Comparison of ENCODE assay signal across 1 cellular context in genomic region chr2:148874868-148875341, GRCh38.
TF ChIP-seq lines count a peak whose summit lies in the region.

KIF5C (plus strand) TSS chr2:148875227; CDS start chr2:148875618, 391 bp downstream.

TF ChIP-seq in HEK293, 187 proteins besides CTCF, POLR2A, EP300 and RAD21 (continued from another document and continues in another):
- TF ChIP-seq, protein P1, sequence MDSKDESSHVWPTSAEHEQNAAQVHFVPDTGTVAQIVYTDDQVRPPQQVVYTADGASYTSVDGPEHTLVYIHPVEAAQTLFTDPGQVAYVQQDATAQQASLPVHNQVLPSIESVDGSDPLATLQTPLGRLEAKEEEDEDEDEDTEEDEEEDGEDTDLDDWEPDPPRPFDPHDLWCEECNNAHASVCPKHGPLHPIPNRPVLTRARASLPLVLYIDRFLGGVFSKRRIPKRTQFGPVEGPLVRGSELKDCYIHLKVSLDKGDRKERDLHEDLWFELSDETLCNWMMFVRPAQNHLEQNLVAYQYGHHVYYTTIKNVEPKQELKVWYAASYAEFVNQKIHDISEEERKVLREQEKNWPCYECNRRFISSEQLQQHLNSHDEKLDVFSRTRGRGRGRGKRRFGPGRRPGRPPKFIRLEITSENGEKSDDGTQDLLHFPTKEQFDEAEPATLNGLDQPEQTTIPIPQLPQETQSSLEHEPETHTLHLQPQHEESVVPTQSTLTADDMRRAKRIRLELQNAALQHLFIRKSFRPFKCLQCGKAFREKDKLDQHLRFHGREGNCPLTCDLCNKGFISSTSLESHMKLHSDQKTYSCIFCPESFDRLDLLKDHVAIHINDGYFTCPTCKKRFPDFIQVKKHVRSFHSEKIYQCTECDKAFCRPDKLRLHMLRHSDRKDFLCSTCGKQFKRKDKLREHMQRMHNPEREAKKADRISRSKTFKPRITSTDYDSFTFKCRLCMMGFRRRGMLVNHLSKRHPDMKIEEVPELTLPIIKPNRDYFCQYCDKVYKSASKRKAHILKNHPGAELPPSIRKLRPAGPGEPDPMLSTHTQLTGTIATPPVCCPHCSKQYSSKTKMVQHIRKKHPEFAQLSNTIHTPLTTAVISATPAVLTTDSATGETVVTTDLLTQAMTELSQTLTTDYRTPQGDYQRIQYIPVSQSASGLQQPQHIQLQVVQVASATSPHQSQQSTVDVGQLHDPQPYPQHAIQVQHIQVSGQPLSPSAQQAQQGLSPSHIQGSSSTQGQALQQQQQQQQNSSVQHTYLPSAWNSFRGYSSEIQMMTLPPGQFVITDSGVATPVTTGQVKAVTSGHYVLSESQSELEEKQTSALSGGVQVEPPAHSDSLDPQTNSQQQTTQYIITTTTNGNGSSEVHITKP (tag by site-specific recombination; IDR thresholded peaks at IDR 0.05): no peak
- TF ChIP-seq ZBTB49 (tag by site-specific recombination; IDR thresholded peaks at IDR 0.05; ENCODE audit: low read depth): no peak
- no peak for TF ChIP-seq ZNF639 (tag by site-specific recombination; IDR thresholded peaks at IDR 0.05)
- peak; percentile 69 for TF ChIP-seq KLF8 (tag by site-specific recombination; IDR thresholded peaks at IDR 0.05)
- no peak for TF ChIP-seq ZNF623 (tag by site-specific recombination; IDR thresholded peaks at IDR 0.05)
- TF ChIP-seq MYNN (tag by site-specific recombination; IDR thresholded peaks at IDR 0.05; ENCODE audit: borderline replicate concordance): no peak
- TF ChIP-seq ZNF514 (tag by site-specific recombination; IDR thresholded peaks at IDR 0.05): no peak
- TF ChIP-seq GLI2 (tag by site-specific recombination; IDR thresholded peaks at IDR 0.05; ENCODE audit: borderline replicate concordance, low read depth): no peak
- TF ChIP-seq ZNF133 (tag by site-specific recombination; IDR thresholded peaks at IDR 0.05): no peak
- peak; percentile 54; the same call in 1 of the 2 replicates for TF ChIP-seq KLF9 (tag by site-specific recombination; IDR thresholded peaks at IDR 0.05; ENCODE audit: low read depth)
- TF ChIP-seq ZNF518A (tag by site-specific recombination; conservative IDR thresholded peaks at IDR 0.05; ENCODE audit: low read depth): peak; percentile 100
- TF ChIP-seq ZNF10 (tag by site-specific recombination; IDR thresholded peaks at IDR 0.05): no peak
- TF ChIP-seq GLIS1 (tag by site-specific recombination; IDR thresholded peaks at IDR 0.05): peak; percentile 13; the same call in 1 of the 2 replicates
- no peak for TF ChIP-seq SALL2 (tag by site-specific recombination; IDR thresholded peaks at IDR 0.05; ENCODE audit: borderline replicate concordance)
- no peak for TF ChIP-seq WT1 (tag by site-specific recombination; IDR thresholded peaks at IDR 0.05)
- TF ChIP-seq KLF16 (tag by site-specific recombination; IDR thresholded peaks at IDR 0.05): no peak
- no peak for TF ChIP-seq PRDM2 (tag by site-specific recombination; IDR thresholded peaks at IDR 0.05; ENCODE audit: borderline replicate concordance)
- no peak for TF ChIP-seq ZNF558 (tag by site-specific recombination; IDR thresholded peaks at IDR 0.05)
- no peak for TF ChIP-seq TCF7L2 (IDR thresholded peaks at IDR 0.05; ENCODE audit: borderline replicate concordance, low read depth, low read length)
- TF ChIP-seq ZNF266 (tag by site-specific recombination; IDR thresholded peaks at IDR 0.05; ENCODE audit: low read depth): no peak
- peak; percentile 61 for TF ChIP-seq ZNF629 (tag by site-specific recombination; IDR thresholded peaks at IDR 0.05)
- no peak for TF ChIP-seq KLF10 (tag by site-specific recombination; IDR thresholded peaks at IDR 0.05)
- peak; percentile 71 for TF ChIP-seq SP2 (tag by site-specific recombination; IDR thresholded peaks at IDR 0.05)
- no peak for TF ChIP-seq ZNF114 (tag by site-specific recombination; IDR thresholded peaks at IDR 0.05)
- TF ChIP-seq ZBTB17 (tag by site-specific recombination; IDR thresholded peaks at IDR 0.05): 0 out of 2 replicates have a peak, but pooled peaks have one; percentile 22
- TF ChIP-seq ZNF433 (tag by site-specific recombination; IDR thresholded peaks at IDR 0.05; ENCODE audit: low read depth): no peak
- TF ChIP-seq ZNF449 (tag by site-specific recombination; IDR thresholded peaks at IDR 0.05): no peak
- no peak for TF ChIP-seq ZNF510 (tag by site-specific recombination; IDR thresholded peaks at IDR 0.05; ENCODE audit: insufficient replicate concordance)
- TF ChIP-seq, protein P2, sequence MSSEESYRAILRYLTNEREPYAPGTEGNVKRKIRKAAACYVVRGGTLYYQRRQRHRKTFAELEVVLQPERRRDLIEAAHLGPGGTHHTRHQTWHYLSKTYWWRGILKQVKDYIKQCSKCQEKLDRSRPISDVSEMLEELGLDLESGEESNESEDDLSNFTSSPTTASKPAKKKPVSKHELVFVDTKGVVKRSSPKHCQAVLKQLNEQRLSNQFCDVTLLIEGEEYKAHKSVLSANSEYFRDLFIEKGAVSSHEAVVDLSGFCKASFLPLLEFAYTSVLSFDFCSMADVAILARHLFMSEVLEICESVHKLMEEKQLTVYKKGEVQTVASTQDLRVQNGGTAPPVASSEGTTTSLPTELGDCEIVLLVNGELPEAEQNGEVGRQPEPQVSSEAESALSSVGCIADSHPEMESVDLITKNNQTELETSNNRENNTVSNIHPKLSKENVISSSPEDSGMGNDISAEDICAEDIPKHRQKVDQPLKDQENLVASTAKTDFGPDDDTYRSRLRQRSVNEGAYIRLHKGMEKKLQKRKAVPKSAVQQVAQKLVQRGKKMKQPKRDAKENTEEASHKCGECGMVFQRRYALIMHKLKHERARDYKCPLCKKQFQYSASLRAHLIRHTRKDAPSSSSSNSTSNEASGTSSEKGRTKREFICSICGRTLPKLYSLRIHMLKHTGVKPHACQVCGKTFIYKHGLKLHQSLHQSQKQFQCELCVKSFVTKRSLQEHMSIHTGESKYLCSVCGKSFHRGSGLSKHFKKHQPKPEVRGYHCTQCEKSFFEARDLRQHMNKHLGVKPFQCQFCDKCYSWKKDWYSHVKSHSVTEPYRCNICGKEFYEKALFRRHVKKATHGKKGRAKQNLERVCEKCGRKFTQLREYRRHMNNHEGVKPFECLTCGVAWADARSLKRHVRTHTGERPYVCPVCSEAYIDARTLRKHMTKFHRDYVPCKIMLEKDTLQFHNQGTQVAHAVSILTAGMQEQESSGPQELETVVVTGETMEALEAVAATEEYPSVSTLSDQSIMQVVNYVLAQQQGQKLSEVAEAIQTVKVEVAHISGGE (tag by site-specific recombination; conservative IDR thresholded peaks at IDR 0.05; ENCODE audit: low read depth): peak; percentile 84
